In the genomic region with DNA sequence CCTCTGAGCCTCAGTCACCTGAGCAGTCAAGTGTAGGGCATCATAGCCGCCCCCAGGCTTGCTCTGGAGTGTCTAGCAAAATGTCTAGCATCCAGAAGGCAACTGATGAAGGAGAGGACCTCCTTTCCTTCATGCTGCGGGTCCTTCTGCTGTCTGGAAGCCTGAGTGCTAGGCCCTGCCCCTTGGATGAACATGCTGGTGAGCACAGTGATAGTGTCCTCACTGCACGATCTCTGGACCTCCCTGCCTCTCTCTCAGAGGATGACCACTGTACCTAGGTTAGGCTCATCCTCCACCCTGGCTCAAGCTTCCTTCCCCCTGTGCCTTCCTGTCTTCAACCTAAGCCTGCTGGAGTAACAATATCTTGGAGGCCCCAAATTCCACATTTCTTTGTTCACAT, we compare ENCODE assay signal across 13 cellular contexts.
DNase-seq lines count a peak whose midpoint lies in the region; ATAC-seq, FAIRE-seq and TF ChIP-seq lines count a peak whose summit lies in the region.
"Had no signal": no experiment of that assay in that cellular context is flagged by ENCODE, and none has a peak within 500 bp of the region (broad histone marks: within the 10 kb centered on the region; RNA-seq: fewer than 3 reads in every experiment).

No MANE protein-coding gene starts in this region.

- H3K4me2 ChIP-seq in GM23248 (ENCODE audit: unreplicated experiment) = peak overlapping the region; percentile 94
- H3K4me2 ChIP-seq in SK-N-SH = peak overlapping the region; percentile 49; the same call in 1 of the 2 replicates
- peak overlapping the region; percentile 75 for H3K4me2 ChIP-seq in fibroblast of lung (ENCODE audit: extremely low read depth, insufficient read depth, low read length)
- peak overlapping the region; percentile 81 for H3K4me2 ChIP-seq in skeletal muscle satellite cell (ENCODE audit: low read length)

- H3K9me2 ChIP-seq in GM23248 (ENCODE audit: insufficient read depth) (no peaks in the 10 kb centered on the region), SK-N-SH (no peaks in the 10 kb centered on the region)

- H3K9ac ChIP-seq in GM23248 (peak overlapping the region; percentile 77), SK-N-SH (no peak overlapping the region), fibroblast of lung (ENCODE audit: insufficient read depth, low read length) (no peak overlapping the region), skeletal muscle satellite cell (ENCODE audit: low read depth, low read length) (peak overlapping the region; percentile 71)

- no peaks in the 10 kb centered on the region for H3K79me2 ChIP-seq in GM23248 (ENCODE audit: insufficient read depth)
- H3K79me2 ChIP-seq in SK-N-SH (ENCODE audit: insufficient read depth) = no peaks in the 10 kb centered on the region
- H3K79me2 ChIP-seq in fibroblast of lung (ENCODE audit: control insufficient read depth, insufficient read depth, low read length) = no peaks in the 10 kb centered on the region

- in situ Hi-C loops in GM23248 (cut with MboI) = no loop called here

- peak overlapping the region; percentile 70 for H3K27ac ChIP-seq in GM23248
- H3K27ac ChIP-seq in SK-N-SH (ENCODE audit: low read depth in 2 of 2, low read length in 1 of 2) = no peak overlapping the region
- no peak overlapping the region for H3K27ac ChIP-seq in fibroblast of lung (ENCODE audit: insufficient read depth, low read length)

- no peaks in the 10 kb centered on the region for H3K36me3 ChIP-seq in GM23248 (ENCODE audit: low read depth)
- H3K36me3 ChIP-seq in SK-N-SH (replicated peaks in 1 of 2; ENCODE audit: control insufficient read depth in 1 of 2, insufficient read depth in 2 of 2, low read length in 1 of 2) = no peaks in the 10 kb centered on the region
- no peaks in the 10 kb centered on the region for H3K36me3 ChIP-seq in fibroblast of lung (ENCODE audit: control insufficient read depth, insufficient read depth, low read length)
- H3K36me3 ChIP-seq in skeletal muscle satellite cell (ENCODE audit: insufficient read depth, low read length) = no peaks in the 10 kb centered on the region
- H3K36me3 ChIP-seq: SJSA1 had no signal

- no peak for DNase-seq in GM23248
- no peak for DNase-seq in SK-N-SH
- DNase-seq in fibroblast of lung (ENCODE audit: low read depth in 2 of 2) = no peak
- no peak for DNase-seq in HTR-8/SVneo (ENCODE audit: insufficient read length, low spot score)
- DNase-seq in SHP77 (lab: John Stamatoyannopoulos, UW) = no peak
- DNase-seq: activated effector memory CD4-positive, alpha-beta T cell treated with Interleukin-2 at 50 U/mL for 16 hours; caudate nucleus; NCI-H1436 treated with DMSO at 0.1 percent for 48 hours had no signal

- no peak for TF ChIP-seq POLR2A in GM18505 (IDR thresholded peaks at IDR 0.05; ENCODE audit: borderline replicate concordance, extremely low read depth, insufficient read depth, insufficient read length)

- H3K4me3 ChIP-seq in GM23248 (no peak overlapping the region), SK-N-SH (ENCODE audit: low read depth in 2 of 2, low read length in 1 of 2) (no peak overlapping the region), fibroblast of lung (replicated peaks in 1 of 4; ENCODE audit: control extremely low read depth in 1 of 4, insufficient read depth in 1 of 4, low read depth in 3 of 4, low read length in 4 of 4) (no peak overlapping the region), skeletal muscle satellite cell (ENCODE audit: low read length) (no peak overlapping the region)
- H3K4me3 ChIP-seq: testis had no signal

- H2AFZ ChIP-seq in GM23248 = peak overlapping the region; percentile 99
- peak overlapping the region; percentile 89 for H2AFZ ChIP-seq in SK-N-SH (ENCODE audit: low read depth)
- H2AFZ ChIP-seq in fibroblast of lung (ENCODE audit: low read length) = peak overlapping the region; percentile 94

- no peak for ATAC-seq in GM18867 (IDR thresholded peaks at IDR 0.05; ENCODE audit: unreplicated experiment)
- no peak for ATAC-seq in GM18505 (IDR thresholded peaks at IDR 0.05; ENCODE audit: unreplicated experiment)

- 78 to 80% methylated on average over 3 of the region's 3 CpGs for whole genome bisulfite sequencing in GM23248 (ENCODE audit: low coverage in 1 of 2, low lambda C conversion rate in 2 of 2, missing lambda C conversion rate in 2 of 2), 2 experiments
- 33% methylated on average over 2 of the region's 3 CpGs for WGBS in SK-N-SH (ENCODE audit: low lambda C conversion rate)

- CTCF ChIA-PET in SK-N-SH (lab: Yijun Ruan, JAX) = no interaction called here

- TF ChIP-seq RAD21 in SK-N-SH (IDR thresholded peaks at IDR 0.05; ENCODE audit: low read length) = no peak

- H3K9me3 ChIP-seq in GM23248 (ENCODE audit: low read depth) (no peaks in the 10 kb centered on the region), SK-N-SH (no peaks in the 10 kb centered on the region), fibroblast of lung (ENCODE audit: control insufficient read depth, insufficient read depth, low read depth, low read length) (no peaks in the 10 kb centered on the region), skeletal muscle satellite cell (replicated peaks; ENCODE audit: low read length) (no peaks in the 10 kb centered on the region)
- H3K9me3 ChIP-seq: SJSA1, testis had no signal

- no peaks in the 10 kb centered on the region for H4K20me1 ChIP-seq in GM23248 (ENCODE audit: insufficient read depth)
- no peaks in the 10 kb centered on the region for H4K20me1 ChIP-seq in SK-N-SH (ENCODE audit: insufficient read depth)
- H4K20me1 ChIP-seq in fibroblast of lung (ENCODE audit: control insufficient read depth, extremely low read depth, insufficient read depth, low read length) = no peaks in the 10 kb centered on the region

- no peak for TF ChIP-seq CTCF in SK-N-SH (IDR thresholded peaks at IDR 0.05)
- TF ChIP-seq CTCF in fibroblast of lung (conservative IDR thresholded peaks at IDR 0.05 in 1 of 2, IDR thresholded peaks at IDR 0.05 in 1 of 2; ENCODE audit: low read depth in 1 of 2, low read length in 2 of 2) = no peak

- POLR2A ChIA-PET in SK-N-SH (lab: Yijun Ruan, JAX) = no interaction called here

- FAIRE-seq in HTR-8/SVneo (lab: Jason Lieb, UNC) = no peak

- H3K27me3 ChIP-seq in GM23248 (replicated peaks; ENCODE audit: insufficient read depth) = no peaks in the 10 kb centered on the region
- H3K27me3 ChIP-seq in SK-N-SH (ENCODE audit: insufficient read depth) = no peaks in the 10 kb centered on the region
- no peaks in the 10 kb centered on the region for H3K27me3 ChIP-seq in fibroblast of lung (ENCODE audit: control insufficient read depth, insufficient read depth, low read length)
- H3K27me3 ChIP-seq in skeletal muscle satellite cell (ENCODE audit: control insufficient read depth, insufficient read depth, low read length) = no peaks in the 10 kb centered on the region
- H3K27me3 ChIP-seq: SJSA1, testis had no signal

- H3K4me1 ChIP-seq in GM23248 (ENCODE audit: insufficient read depth) (peaks cover 11% of the 10 kb centered on the region), SK-N-SH (ENCODE audit: control insufficient read depth in 1 of 2, insufficient read depth in 2 of 2, low read depth in 1 of 2, low read length in 1 of 2) (no peaks in the 10 kb centered on the region), fibroblast of lung (ENCODE audit: control insufficient read depth, extremely low read depth, insufficient read depth, low read length) (peaks cover 3% of the 10 kb centered on the region), skeletal muscle satellite cell (ENCODE audit: control insufficient read depth, insufficient read depth, low read length) (peaks cover 13% of the 10 kb centered on the region)

- TF ChIP-seq EP300 in SK-N-SH (IDR thresholded peaks at IDR 0.05; ENCODE audit: borderline replicate concordance in 1 of 2, low read depth in 1 of 2, low read length in 1 of 2) = no peak

- H3F3A ChIP-seq in GM23248 (ENCODE audit: insufficient read depth) (peaks cover 11% of the 10 kb centered on the region; the same call in 1 of the 2 replicates), SK-N-SH (replicated peaks; ENCODE audit: insufficient read depth) (no peaks in the 10 kb centered on the region)

TF ChIP-seq in SK-N-SH, 30 proteins besides CTCF, POLR2A, EP300 and RAD21:
- TF ChIP-seq NRF1 (IDR thresholded peaks at IDR 0.05; ENCODE audit: low read depth, low read length) = no peak
- no peak for TF ChIP-seq NFIC (IDR thresholded peaks at IDR 0.05; ENCODE audit: borderline replicate concordance)
- no peak for TF ChIP-seq FOXM1 (IDR thresholded peaks at IDR 0.05; ENCODE audit: low read depth)
- TF ChIP-seq JUND (IDR thresholded peaks at IDR 0.05) = no peak

Comparison
In these comparisons a context has a peak if more than half of its experiments do, and no peak if none do; other contexts are left out.
1. H3K9ac ChIP-seq: peak in GM23248 (single experiment) and skeletal muscle satellite cell (single experiment); none in SK-N-SH (single experiment) and fibroblast of lung (single experiment).
2. Peak in every context shown above with its lines, with median percentiles within 50 percentile points of each other: H2AFZ ChIP-seq and H3K4me2 ChIP-seq.